In genomic region chr11:78417888-78418583, GRCh38 we compare ENCODE assay signal across 1 cellular context.
TF ChIP-seq lines count a peak whose summit lies in the region.

No MANE protein-coding gene starts in this region.

TF ChIP-seq in HepG2, 621 proteins besides CTCF, POLR2A, EP300 and RAD21 (continued from another document and continues in another):
- TF ChIP-seq ZNF318 (CRISPR knock-in tag; IDR thresholded peaks at IDR 0.05) (no peak), ZBTB44 (CRISPR knock-in tag; IDR thresholded peaks at IDR 0.05) (no peak), ZNF776 (CRISPR knock-in tag; IDR thresholded peaks at IDR 0.05) (peak; percentile 60; the same call in 1 of the 2 replicates), KMT2A (CRISPR knock-in tag; IDR thresholded peaks at IDR 0.05) (peak; percentile 55; the same call in 1 of the 2 replicates), ZNF343 (CRISPR knock-in tag; IDR thresholded peaks at IDR 0.05) (no peak), KLF15 (CRISPR knock-in tag; IDR thresholded peaks at IDR 0.05; ENCODE audit: borderline replicate concordance) (0 out of 2 replicates have a peak, but pooled peaks have one; percentile 41), CREB1 (IDR thresholded peaks at IDR 0.05) (no peak), CREB1 (CRISPR knock-in tag; IDR thresholded peaks at IDR 0.05) (no peak), DZIP1 (CRISPR knock-in tag; IDR thresholded peaks at IDR 0.05) (no peak), ZNF501 (CRISPR knock-in tag; IDR thresholded peaks at IDR 0.05) (peak; percentile 71; the same call in 1 of the 2 replicates), SOX5 (CRISPR knock-in tag; IDR thresholded peaks at IDR 0.05; ENCODE audit: borderline replicate concordance) (no peak), HNF4A (CRISPR knock-in tag; IDR thresholded peaks at IDR 0.05) (no peak), CBX2 (IDR thresholded peaks at IDR 0.05; ENCODE audit: low read depth, low read length) (no peak), CBX2 (CRISPR knock-in tag; IDR thresholded peaks at IDR 0.05; ENCODE audit: low read depth) (no peak), ZGPAT (CRISPR knock-in tag; IDR thresholded peaks at IDR 0.05) (peak; percentile 42; the same call in 1 of the 2 replicates), PAF1 (CRISPR knock-in tag; IDR thresholded peaks at IDR 0.05) (no peak), KDM5B (CRISPR knock-in tag; IDR thresholded peaks at IDR 0.05; ENCODE audit: borderline replicate concordance) (peak; percentile 43; the same call in 1 of the 2 replicates), CREBL2 (CRISPR knock-in tag; IDR thresholded peaks at IDR 0.05; ENCODE audit: borderline replicate concordance) (0 out of 2 replicates have a peak, but pooled peaks have one; percentile 37), TEAD3 (CRISPR knock-in tag; optimal IDR thresholded peaks at IDR 0.05; ENCODE audit: borderline replicate concordance) (no peak), MBD4 (IDR thresholded peaks at IDR 0.05; ENCODE audit: borderline replicate concordance, low read length) (no peak), ISL2 (CRISPR knock-in tag; IDR thresholded peaks at IDR 0.05) (no peak), ZNF879 (CRISPR knock-in tag; IDR thresholded peaks at IDR 0.05) (no peak; the same call in 1 of the 2 replicates), TAF15 (IDR thresholded peaks at IDR 0.05; ENCODE audit: low read depth, low read length, poor library complexity, severe bottlenecking) (peak; percentile 56), HOMEZ (CRISPR knock-in tag; IDR thresholded peaks at IDR 0.05; ENCODE audit: low read depth) (no peak), SOX6 (IDR thresholded peaks at IDR 0.05) (no peak), SOX6 (CRISPR knock-in tag; IDR thresholded peaks at IDR 0.05) (peak; percentile 8; the same call in 1 of the 2 replicates), SNAPC4 (CRISPR knock-in tag; IDR thresholded peaks at IDR 0.05) (no peak), GPN1 (CRISPR knock-in tag; IDR thresholded peaks at IDR 0.05; ENCODE audit: borderline replicate concordance) (no peak), IKZF4 (CRISPR knock-in tag; IDR thresholded peaks at IDR 0.05; ENCODE audit: borderline replicate concordance, low read depth, not compliant biosample characterization) (no peak), ZBTB43 (CRISPR knock-in tag; conservative IDR thresholded peaks at IDR 0.05) (no peak; the same call in 1 of the 2 replicates), ZNF205 (CRISPR knock-in tag; IDR thresholded peaks at IDR 0.05) (no peak), ZUFSP (CRISPR knock-in tag; IDR thresholded peaks at IDR 0.05; ENCODE audit: borderline replicate concordance) (no peak)
